ENCODE assay signal across 23 cellular contexts in the genomic region with DNA sequence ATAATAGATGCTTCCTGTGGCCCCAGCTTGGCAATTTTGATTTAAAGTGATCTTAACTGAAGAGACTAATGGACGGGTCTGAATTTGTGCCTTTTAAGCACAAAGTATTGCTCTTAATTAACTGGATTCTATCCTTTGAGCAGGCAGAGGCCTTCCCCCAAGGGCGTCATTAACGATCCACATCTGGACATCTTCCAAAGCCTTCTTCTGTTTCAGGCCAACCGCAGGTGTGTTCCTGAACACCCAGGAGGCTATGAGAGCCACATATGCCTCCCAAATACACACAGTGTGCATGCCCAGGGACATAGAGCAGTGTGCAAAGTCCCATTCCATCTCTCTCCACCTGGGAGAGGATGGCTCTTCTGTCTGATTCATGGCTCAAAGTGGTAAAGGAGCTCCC. TPM values are rescaled to one million over a fixed set of nuclear protein-coding genes. Genes with fewer than 3 reads are reported as not detected.
DNase-seq lines count a peak whose midpoint lies in the region; ATAC-seq and TF ChIP-seq lines count a peak whose summit lies in the region.
"Had no signal": no experiment of that assay in that cellular context is flagged by ENCODE, and none has a peak within 500 bp of the region (broad histone marks: within the 10 kb centered on the region; RNA-seq: fewer than 3 reads in every experiment).

No MANE protein-coding gene starts in this region.

- H3K27ac ChIP-seq in gastrocnemius medialis (peak overlapping the region; percentile 49 to 82 (median 66)), mammary epithelial cell (ENCODE audit: insufficient read depth, low read depth, low read length) (no peak overlapping the region)
- H3K27ac ChIP-seq: colonic mucosa, heart left ventricle, PC-9, spleen, uterus had no signal

- TF ChIP-seq CTCF in gastrocnemius medialis (IDR thresholded peaks at IDR 0.05 in 4 of 5, conservative IDR thresholded peaks at IDR 0.05 in 1 of 5) (no peak), mammary epithelial cell (conservative IDR thresholded peaks at IDR 0.05 in 1 of 2, IDR thresholded peaks at IDR 0.05 in 1 of 2; ENCODE audit: extremely low read depth in 1 of 2, insufficient read depth in 1 of 2, low read depth in 1 of 2, low read length in 2 of 2) (no peak)
- no peak for TF ChIP-seq CTCF in activated CD8-positive, alpha-beta T cell treated with anti-CD3 and anti-CD28 coated beads for 36 hours (IDR thresholded peaks at IDR 0.05)

- peaks cover 15% of the 10 kb centered on the region for H3K27me3 Mint-ChIP-seq in activated CD8-positive, alpha-beta T cell treated with anti-CD3 and anti-CD28 coated beads for 36 hours

- dilution Hi-C loops in mammary epithelial cell (cut with HindIII; ENCODE audit: low sequenced_read_pairs): no loop called here

- intact Hi-C loops in gastrocnemius medialis (cut with DNase I; ENCODE audit: low total_unique reads) (no loop called here), mammary epithelial cell (cut with micrococcal nuclease) (no loop called here)
- intact Hi-C loops in activated CD8-positive, alpha-beta T cell treated with anti-CD3 and anti-CD28 coated beads for 36 hours (cut with micrococcal nuclease): no loop called here

- WGBS in mammary epithelial cell (ENCODE audit: low coverage, missing lambda C conversion rate): 0% methylated on average over 2 of the region's 4 CpGs

- no peak overlapping the region for H3K9ac ChIP-seq in mammary epithelial cell (ENCODE audit: insufficient read depth, low read length)

- TF ChIP-seq POLR2A in gastrocnemius medialis (IDR thresholded peaks at IDR 0.05): no peak

- H3K36me3 Mint-ChIP-seq in activated CD8-positive, alpha-beta T cell treated with anti-CD3 and anti-CD28 coated beads for 36 hours (ENCODE audit: low read depth): no peaks in the 10 kb centered on the region
- H3K36me3 Mint-ChIP-seq: activated naive CD4-positive, alpha-beta T cell treated with anti-CD3 and anti-CD28 coated beads, Interleukin-2, amount 50 U/mL, for 72 hours; IgD-negative memory B cell had no signal

- DNase-seq in NCI-H1436 (lab: John Stamatoyannopoulos, UW) (peak; percentile 14), NCI-H1436 treated with DMSO at 0.1 percent for 48 hours (lab: John Stamatoyannopoulos, UW) (no peak), NCI-H2081 treated with DMSO at 0.1 percent for 48 hours (lab: John Stamatoyannopoulos, UW) (peak; percentile 66), RPMI8226 (peak; percentile 75), gastrocnemius medialis (peak; percentile 46 to 48), mammary epithelial cell (no peak)
- no peak for DNase-seq in activated CD8-positive, alpha-beta T cell treated with anti-CD3 and anti-CD28 coated beads for 36 hours
- DNase-seq: activated CD4-positive, alpha-beta T cell treated with anti-CD3 and anti-CD28 coated beads for 1 hour; activated T-cell treated with anti-CD3 and anti-CD28 coated beads, Interleukin-2, amount 50 U/mL, for 72 hours; colonic mucosa; GF-D8; heart left ventricle; left ventricle myocardium superior; MG63; NCI-H510A; PC-9; spleen; stimulated activated CD4-positive, alpha-beta T cell treated with anti-CD3 and anti-CD28 coated beads, Interleukin-4, amount 100 ng/mL, for 4 hours; uterus had no signal

- peaks cover 46 to 48% of the 10 kb centered on the region in 2 donors for H3K4me1 ChIP-seq in gastrocnemius medialis
- H3K4me1 ChIP-seq in mammary epithelial cell (ENCODE audit: insufficient read depth, low read length): no peaks in the 10 kb centered on the region
- H3K4me1 ChIP-seq: colonic mucosa, HAP-1, spleen, uterus had no signal

- H3K79me2 ChIP-seq in mammary epithelial cell (ENCODE audit: insufficient read depth, low read length): no peaks in the 10 kb centered on the region

- H3K27me3 ChIP-seq in gastrocnemius medialis (no peaks in the 10 kb centered on the region), mammary epithelial cell (ENCODE audit: insufficient read depth, low read length) (no peaks in the 10 kb centered on the region)
- H3K27me3 ChIP-seq: colonic mucosa, heart left ventricle, uterus had no signal

- BruUV-seq in mammary epithelial cell (replicated peaks; lab: Mats Ljungman, UMichigan): no TSS peak

- POLR2A ChIA-PET in activated CD8-positive, alpha-beta T cell treated with anti-CD3 and anti-CD28 coated beads for 36 hours (lab: Charles Lee): no interaction called here

- H3K4me2 ChIP-seq in mammary epithelial cell (ENCODE audit: insufficient read depth, low read depth, low read length): no peak overlapping the region
- H3K4me2 ChIP-seq: PC-9 had no signal

- H3K9me3 Mint-ChIP-seq in activated CD8-positive, alpha-beta T cell treated with anti-CD3 and anti-CD28 coated beads for 36 hours: no peaks in the 10 kb centered on the region
- H3K9me3 Mint-ChIP-seq: activated naive CD4-positive, alpha-beta T cell treated with anti-CD3 and anti-CD28 coated beads, Interleukin-2, amount 50 U/mL, for 72 hours; activated T-cell treated with anti-CD3 and anti-CD28 coated beads, Interleukin-2, amount 50 U/mL, for 72 hours had no signal

- CTCF ChIA-PET in mammary epithelial cell (lab: Charles Lee; ENCODE audit: low non-redundant PET): no interaction called here
- CTCF ChIA-PET in activated CD8-positive, alpha-beta T cell treated with anti-CD3 and anti-CD28 coated beads for 36 hours (lab: Charles Lee): interaction anchor here (1.2 to 1.4 kb wide), 2 partner anchors 12 to 14 kb away, joined by 3 to 5 read pairs; no protein-coding TSS in a partner anchor

- in situ Hi-C loops in gastrocnemius medialis (cut with MboI; ENCODE audit: low sequenced_read_pairs in 4 of 4): no loop called here
- in situ Hi-C loops in mammary epithelial cell (cut with MboI; ENCODE audit: low sequenced_read_pairs in 2 of 2): no loop called here

- H3K4me3 Mint-ChIP-seq in activated CD8-positive, alpha-beta T cell treated with anti-CD3 and anti-CD28 coated beads for 36 hours: no peak overlapping the region
- H3K4me3 Mint-ChIP-seq: activated T-cell treated with anti-CD3 and anti-CD28 coated beads, Interleukin-2, amount 50 U/mL, for 72 hours; IgD-negative memory B cell had no signal

- H2AFZ ChIP-seq in mammary epithelial cell (ENCODE audit: low read depth, low read length): no peak overlapping the region
- H2AFZ ChIP-seq: PC-9 had no signal

- H3K36me3 ChIP-seq in gastrocnemius medialis (no peaks in the 10 kb centered on the region), mammary epithelial cell (ENCODE audit: insufficient read depth, low read length) (no peaks in the 10 kb centered on the region)
- H3K36me3 ChIP-seq: colonic mucosa, HAP-1, heart left ventricle, MG63, spleen, uterus had no signal

- H3K9me3 ChIP-seq in gastrocnemius medialis (no peaks in the 10 kb centered on the region), mammary epithelial cell (replicated peaks; ENCODE audit: insufficient read depth, low read length) (no peaks in the 10 kb centered on the region)
- H3K9me3 ChIP-seq: colonic mucosa, HAP-1, heart left ventricle, MG63, spleen, uterus had no signal

- H3K27ac Mint-ChIP-seq in activated CD8-positive, alpha-beta T cell treated with anti-CD3 and anti-CD28 coated beads for 36 hours: no peak overlapping the region
- H3K27ac Mint-ChIP-seq: activated naive CD4-positive, alpha-beta T cell treated with anti-CD3 and anti-CD28 coated beads, Interleukin-2, amount 50 U/mL, for 72 hours; activated T-cell treated with anti-CD3 and anti-CD28 coated beads, Interleukin-2, amount 50 U/mL, for 72 hours; IgD-negative memory B cell had no signal

- no peaks in the 10 kb centered on the region for H3K4me1 Mint-ChIP-seq in activated CD8-positive, alpha-beta T cell treated with anti-CD3 and anti-CD28 coated beads for 36 hours (ENCODE audit: low read depth)
- H3K4me1 Mint-ChIP-seq: IgD-negative memory B cell had no signal

- H3K4me3 ChIP-seq in gastrocnemius medialis (no peak overlapping the region), mammary epithelial cell (replicated peaks in 1 of 3; ENCODE audit: insufficient read depth in 1 of 3, low read depth in 2 of 3, low read length in 3 of 3) (no peak overlapping the region)
- H3K4me3 ChIP-seq: colonic mucosa, HAP-1, heart left ventricle, MG63, PC-9, spleen, uterus had no signal

- peak; percentile 61 to 77 for ATAC-seq in gastrocnemius medialis
- no peak for ATAC-seq in activated CD8-positive, alpha-beta T cell treated with anti-CD3 and anti-CD28 coated beads for 36 hours
- ATAC-seq in GM19328 (IDR thresholded peaks at IDR 0.05; ENCODE audit: unreplicated experiment): no peak
- ATAC-seq: activated naive CD4-positive, alpha-beta T cell treated with anti-CD3 and anti-CD28 coated beads, Interleukin-2, amount 50 U/mL, for 72 hours; activated T-cell treated with anti-CD3 and anti-CD28 coated beads, Interleukin-2, amount 50 U/mL, for 72 hours; left ventricle myocardium superior had no signal

- no peaks in the 10 kb centered on the region for H4K20me1 ChIP-seq in mammary epithelial cell (ENCODE audit: insufficient read depth, low read length)

RNA-seq across cellular contexts. Expression of gene MAPT, which starts 42.3 kb away (rescaled TPM):
- 100 to 1,000 TPM in 1 of 4 donors, 10 to 100 TPM in 3; 70.3 to 120 (median 82.8) TPM for total RNA-seq in gastrocnemius medialis
- total RNA-seq in mammary epithelial cell: under 1 TPM; under 0.01 to 0.54 TPM
- 0.20 TPM for polyA plus RNA-seq in mammary epithelial cell
- 0.31 TPM for polyA minus RNA-seq in mammary epithelial cell
- total RNA-seq in activated CD8-positive, alpha-beta T cell treated with anti-CD3 and anti-CD28 coated beads for 36 hours: 1 to 10 TPM; 1.3 to 1.4 TPM
- polyA plus RNA-seq: IgD-negative memory B cell had no signal

Comparison
In these comparisons a context has a peak if more than half of its experiments do, and no peak if none do; other contexts are left out.
1. DNase-seq: peak in NCI-H1436 (single experiment), NCI-H2081 treated with DMSO at 0.1 percent for 48 hours (single experiment), RPMI8226 (single experiment) and gastrocnemius medialis (2 of 2); none in NCI-H1436 treated with DMSO at 0.1 percent for 48 hours (single experiment), mammary epithelial cell (single experiment) and activated CD8-positive, alpha-beta T cell treated with anti-CD3 and anti-CD28 coated beads for 36 hours (single experiment).
2. ATAC-seq: peak in gastrocnemius medialis (2 of 2); none in activated CD8-positive, alpha-beta T cell treated with anti-CD3 and anti-CD28 coated beads for 36 hours (single experiment) and GM19328 (single experiment).
3. RNA of gene MAPT, which starts 42.3 kb away (total RNA-seq): 70.3 to 120 TPM in gastrocnemius medialis; 1.3 to 1.4 TPM in activated CD8-positive, alpha-beta T cell treated with anti-CD3 and anti-CD28 coated beads for 36 hours and under 0.01 to 0.54 TPM in mammary epithelial cell; every median in the first group is over 10 times any median in the second.